Comparison of ENCODE assay signal across 8 cellular contexts in genomic region chr6:7110092-7110792, GRCh38. TPM values are rescaled to one million over a fixed set of nuclear protein-coding genes. Genes with fewer than 3 reads are reported as not detected.
A peak's percentile ranks its signal among the peaks of the same experiment; 100 is the strongest.
DNase-seq lines count a peak whose midpoint lies in the region; ATAC-seq and TF ChIP-seq lines count a peak whose summit lies in the region.

No MANE protein-coding gene starts in this region.

- POLR2A ChIA-PET in OCI-LY7 (lab: Charles Lee) = interaction anchor here (0.6 to 0.7 kb wide), 4 partner anchors 132 to 743 kb away, joined by 3 to 4 read pairs (median 4); no protein-coding TSS in a partner anchor
- POLR2A ChIA-PET in GM10248 (lab: Yijun Ruan, JAX) = no interaction called here

- H3K27me3 Mint-ChIP-seq in effector memory CD8-positive, alpha-beta T cell = no peaks in the 10 kb centered on the region
- no peaks in the 10 kb centered on the region for H3K27me3 Mint-ChIP-seq in osteocyte (ENCODE audit: unreplicated experiment)

- H3K36me3 ChIP-seq in DND-41 (ENCODE audit: insufficient read depth, low read length) = peaks cover 4% of the 10 kb centered on the region
- H3K36me3 ChIP-seq in OCI-LY7 (ENCODE audit: insufficient read depth, low read length) = no peaks in the 10 kb centered on the region

- peaks cover 72% of the 10 kb centered on the region for H3K79me2 ChIP-seq in DND-41 (ENCODE audit: insufficient read depth, low read length)
- peaks cover 6% of the 10 kb centered on the region; the same call in 1 of the 2 replicates for H3K79me2 ChIP-seq in OCI-LY7 (ENCODE audit: insufficient read depth, low read depth, low read length)

- H3K4me2 ChIP-seq in DND-41 (ENCODE audit: insufficient read depth, low read length) (peak overlapping the region; percentile 95), OCI-LY7 (ENCODE audit: low read length) (peak overlapping the region; percentile 88)

- in situ Hi-C loops in GM13976 (cut with MboI; ENCODE audit: low sequenced_read_pairs, unreplicated experiment) = no loop called here

- H3K27ac ChIP-seq in DND-41 (ENCODE audit: low read length) = no peak overlapping the region
- no peak overlapping the region for H3K27ac ChIP-seq in OCI-LY7 (ENCODE audit: low read depth, low read length, poor library complexity, severe bottlenecking)

- H3K9me3 ChIP-seq in DND-41 (ENCODE audit: insufficient read depth, low read length, severe bottlenecking) (no peaks in the 10 kb centered on the region), OCI-LY7 (ENCODE audit: low read length) (no peaks in the 10 kb centered on the region)

- peaks cover 47% of the 10 kb centered on the region for H3K4me1 ChIP-seq in DND-41 (ENCODE audit: insufficient read depth, low read length)
- peaks cover 17% of the 10 kb centered on the region for H3K4me1 ChIP-seq in OCI-LY7 (ENCODE audit: insufficient read depth, low read length, poor library complexity, severe bottlenecking)

- intact Hi-C loops in OCI-LY7 (cut with micrococcal nuclease; ENCODE audit: unreplicated experiment) = no loop called here

- peaks cover 15% of the 10 kb centered on the region for H3K36me3 Mint-ChIP-seq in effector memory CD8-positive, alpha-beta T cell (ENCODE audit: insufficient read depth)
- H3K36me3 Mint-ChIP-seq in osteocyte (ENCODE audit: unreplicated experiment) = no peaks in the 10 kb centered on the region

- no peak overlapping the region for H2AFZ ChIP-seq in DND-41 (ENCODE audit: low read depth, low read length)
- no peak overlapping the region for H2AFZ ChIP-seq in OCI-LY7 (ENCODE audit: low read length)

- H3K4me1 Mint-ChIP-seq in effector memory CD8-positive, alpha-beta T cell (ENCODE audit: low read depth in 2 of 2) = peaks cover 32 to 43% of the 10 kb centered on the region in 2 donors
- H3K4me1 Mint-ChIP-seq in osteocyte (ENCODE audit: unreplicated experiment) = peaks cover 48% of the 10 kb centered on the region

- no peaks in the 10 kb centered on the region for H3K9me2 ChIP-seq in OCI-LY7 (ENCODE audit: insufficient read depth, low read length)

- CTCF ChIA-PET in OCI-LY7 (lab: Charles Lee; ENCODE audit: unreplicated experiment) = no interaction called here
- CTCF ChIA-PET in GM10248 (lab: Yijun Ruan, JAX) = interaction anchor here (1.6 to 2.7 kb wide), 5 partner anchors 15 to 433 kb away, joined by 3 to 14 read pairs (median 4); no protein-coding TSS in a partner anchor

- TSS peak; percentile 65 for BruUV-seq in OCI-LY7 (replicated peaks; lab: Mats Ljungman, UMichigan)

- H3K9ac ChIP-seq in DND-41 (ENCODE audit: low read depth, low read length) = peak overlapping the region; percentile 92; the same call in 1 of the 2 replicates

- ATAC-seq in DND-41 (ENCODE audit: insufficient read depth, low read depth) = no peak
- no peak for ATAC-seq in effector memory CD8-positive, alpha-beta T cell (replicated peaks)
- no peak for ATAC-seq in GM18498 (IDR thresholded peaks at IDR 0.05; ENCODE audit: unreplicated experiment)

- no peaks in the 10 kb centered on the region for H3K27me3 ChIP-seq in DND-41 (ENCODE audit: insufficient read depth, low read length, poor library complexity)

- H3K4me3 Mint-ChIP-seq in effector memory CD8-positive, alpha-beta T cell = peak overlapping the region; percentile 81 to 88
- peak overlapping the region; percentile 85 for H3K4me3 Mint-ChIP-seq in osteocyte (ENCODE audit: unreplicated experiment)

- DNase-seq in DND-41 (no peak), OCI-LY7 (ENCODE audit: low spot score) (no peak), osteocyte (ENCODE audit: extremely low spot score, unreplicated experiment) (no peak), GM13976 (ENCODE audit: low spot score) (no peak), GM10248 (ENCODE audit: extremely low spot score) (no peak), NCI-H2029 treated with DMSO at 0.1 percent for 48 hours (lab: John Stamatoyannopoulos, UW) (no peak)
- no peak for DNase-seq in effector memory CD8-positive, alpha-beta T cell

- H3K9me3 Mint-ChIP-seq in effector memory CD8-positive, alpha-beta T cell = no peaks in the 10 kb centered on the region
- H3K9me3 Mint-ChIP-seq in osteocyte (ENCODE audit: unreplicated experiment) = no peaks in the 10 kb centered on the region

- TF ChIP-seq CTCF in DND-41 (IDR thresholded peaks at IDR 0.05; ENCODE audit: borderline replicate concordance, extremely low read depth, low read length, poor library complexity, severe bottlenecking) = no peak
- TF ChIP-seq CTCF in OCI-LY7 (conservative IDR thresholded peaks at IDR 0.05; ENCODE audit: low read length) = no peak
- TF ChIP-seq CTCF in osteocyte (IDR thresholded peaks at IDR 0.05) = no peak
- no peak for TF ChIP-seq CTCF in GM13976 (IDR thresholded peaks at IDR 0.05; ENCODE audit: borderline replicate concordance, control extremely low read depth, extremely low read depth, insufficient read depth, missing control alignments)
- TF ChIP-seq CTCF in GM10248 (IDR thresholded peaks at IDR 0.05; ENCODE audit: control extremely low read depth, extremely low read depth, low read depth, missing control alignments) = no peak

- peaks cover 58% of the 10 kb centered on the region for H4K20me1 ChIP-seq in DND-41 (ENCODE audit: insufficient read depth, low read length)
- peaks cover 9% of the 10 kb centered on the region for H4K20me1 ChIP-seq in OCI-LY7 (ENCODE audit: insufficient read depth, low read length)

- peak overlapping the region; percentile 87 to 90 for H3K27ac Mint-ChIP-seq in effector memory CD8-positive, alpha-beta T cell
- peak overlapping the region; percentile 84 for H3K27ac Mint-ChIP-seq in osteocyte (ENCODE audit: unreplicated experiment)

- H3K4me3 ChIP-seq in DND-41 (ENCODE audit: low read depth in 1 of 2, low read length in 2 of 2) (peak overlapping the region in 1 of 2 experiments; percentile 99; a peak in 3 of 4 replicates), OCI-LY7 (ENCODE audit: low read depth, low read length, poor library complexity, severe bottlenecking) (peak overlapping the region; percentile 87)

RNA-seq across cellular contexts. Expression of gene RREB1, which starts 2.5 kb away (rescaled TPM):
- total RNA-seq in OCI-LY7 (2014; rRNA removed; shearing (Covaris generic)) = 3.4 and 4.4 TPM in 2 replicates
- total RNA-seq in OCI-LY7 (2022) (5.5 and 7.1 TPM in 2 replicates), osteocyte (29.4 and 29.9 TPM in 2 replicates)
